8 cellular contexts compared by ENCODE assay signal in genomic region chr3:39148116-39149058, GRCh38. TPM values are rescaled to one million over a fixed set of nuclear protein-coding genes. Genes with fewer than 3 reads are reported as not detected.
A peak's percentile ranks its signal among the peaks of the same experiment; 100 is the strongest.
DNase-seq lines count a peak whose midpoint lies in the region; ATAC-seq lines count a peak whose summit lies in the region.

No MANE protein-coding gene starts in this region.

- POLR2A ChIA-PET in activated naive CD8-positive, alpha-beta T cell treated with anti-CD3 and anti-CD28 coated beads, Interleukin-2, amount 10 ng/mL, durations not matched to agents 7 days and 5 days (lab: Charles Lee), result interaction anchor here (0.6 to 3.4 kb wide), 7 partner anchors 21 to 140 kb away, joined by 3 to 17 read pairs (median 4); partner anchors contain the start of genes GORASP1 and TTC21A

- H3K4me1 Mint-ChIP-seq in activated naive CD8-positive, alpha-beta T cell treated with anti-CD3 and anti-CD28 coated beads, Interleukin-2, amount 10 ng/mL, durations not matched to agents 7 days and 5 days, result peaks cover 65% of the 10 kb centered on the region

- H3K36me3 ChIP-seq in thymus (ENCODE audit: control insufficient read depth, insufficient read depth), result peaks cover 28% of the 10 kb centered on the region

- H3K9me3 Mint-ChIP-seq in activated naive CD8-positive, alpha-beta T cell treated with anti-CD3 and anti-CD28 coated beads, Interleukin-2, amount 10 ng/mL, durations not matched to agents 7 days and 5 days, result no peaks in the 10 kb centered on the region

- WGBS in thymus, result 20% methylated on average over 14 of the region's 14 CpGs

- peak overlapping the region; percentile 96 for H3K4me3 Mint-ChIP-seq in activated naive CD8-positive, alpha-beta T cell treated with anti-CD3 and anti-CD28 coated beads, Interleukin-2, amount 10 ng/mL, durations not matched to agents 7 days and 5 days

- DNase-seq in EH (ENCODE audit: low read depth) (peak; percentile 53), Kasumi-1 (lab: John Stamatoyannopoulos, UW) (peak; percentile 78 to 81), kidney tubule cell (ENCODE audit: low spot score) (peak; percentile 33), HT-29 (ENCODE audit: low spot score) (no peak), DMS153 treated with DMSO at 0.1 percent for 48 hours (lab: John Stamatoyannopoulos, UW; ENCODE audit: unreplicated experiment) (no peak)
- peak; percentile 60 for DNase-seq in activated naive CD8-positive, alpha-beta T cell treated with anti-CD3 and anti-CD28 coated beads, Interleukin-2, amount 10 ng/mL, durations not matched to agents 7 days and 5 days

- H3K4me1 ChIP-seq in thymus (ENCODE audit: control insufficient read depth, insufficient read depth, low read length), result peaks cover 44% of the 10 kb centered on the region

- peak; percentile 32 for ATAC-seq in GM19452 (IDR thresholded peaks at IDR 0.05; ENCODE audit: unreplicated experiment)
- ATAC-seq in activated naive CD8-positive, alpha-beta T cell treated with anti-CD3 and anti-CD28 coated beads, Interleukin-2, amount 10 ng/mL, durations not matched to agents 7 days and 5 days (ENCODE audit: low read depth), result peak; percentile 12

- H3K27ac Mint-ChIP-seq in activated naive CD8-positive, alpha-beta T cell treated with anti-CD3 and anti-CD28 coated beads, Interleukin-2, amount 10 ng/mL, durations not matched to agents 7 days and 5 days, result peak overlapping the region; percentile 97

- peaks cover 24% of the 10 kb centered on the region for H3K36me3 Mint-ChIP-seq in activated naive CD8-positive, alpha-beta T cell treated with anti-CD3 and anti-CD28 coated beads, Interleukin-2, amount 10 ng/mL, durations not matched to agents 7 days and 5 days

- H3K4me3 ChIP-seq in thymus (ENCODE audit: low read length), result peak overlapping the region; percentile 50

- no peaks in the 10 kb centered on the region for H3K27me3 ChIP-seq in thymus (ENCODE audit: control insufficient read depth, insufficient read depth)

- no peaks in the 10 kb centered on the region for H3K9me3 ChIP-seq in thymus (ENCODE audit: control insufficient read depth)

- H3K27me3 Mint-ChIP-seq in activated naive CD8-positive, alpha-beta T cell treated with anti-CD3 and anti-CD28 coated beads, Interleukin-2, amount 10 ng/mL, durations not matched to agents 7 days and 5 days, result no peaks in the 10 kb centered on the region

- H3K27ac ChIP-seq in thymus (ENCODE audit: low read depth), result peak overlapping the region; percentile 89

RNA-seq across cellular contexts. Expression of gene CSRNP1, which starts 5.0 kb away (rescaled TPM):
- 10 to 100 TPM; 15.8 to 16.5 TPM for total RNA-seq in activated naive CD8-positive, alpha-beta T cell treated with anti-CD3 and anti-CD28 coated beads, Interleukin-2, amount 10 ng/mL, durations not matched to agents 7 days and 5 days
- 26.1 TPM for polyA plus RNA-seq in thymus
- 53.6 and 55.3 TPM in 2 replicates for total RNA-seq in HT-29 (2014; rRNA removed; shearing (Covaris generic))

RNA-seq across cellular contexts. Expression of gene TTC21A, which starts 40.9 kb away (rescaled TPM):
- 1 to 10 TPM; 2.7 to 4.5 TPM for total RNA-seq in activated naive CD8-positive, alpha-beta T cell treated with anti-CD3 and anti-CD28 coated beads, Interleukin-2, amount 10 ng/mL, durations not matched to agents 7 days and 5 days
- polyA plus RNA-seq in thymus, result 12.3 TPM
- total RNA-seq in HT-29 (2014; rRNA removed; shearing (Covaris generic)), result 1.6 and 2.1 TPM in 2 replicates

RNA-seq across cellular contexts. Expression of gene GORASP1, which starts 41.0 kb away (rescaled TPM):
- 10 to 100 TPM; 25.1 to 28.1 TPM for total RNA-seq in activated naive CD8-positive, alpha-beta T cell treated with anti-CD3 and anti-CD28 coated beads, Interleukin-2, amount 10 ng/mL, durations not matched to agents 7 days and 5 days
- 26.2 TPM for polyA plus RNA-seq in thymus
- 66.5 and 67.1 TPM in 2 replicates for total RNA-seq in HT-29 (2014; rRNA removed; shearing (Covaris generic))

RNA-seq across cellular contexts. Expression of gene XIRP1, which starts 44.0 kb away (rescaled TPM):
- total RNA-seq in activated naive CD8-positive, alpha-beta T cell treated with anti-CD3 and anti-CD28 coated beads, Interleukin-2, amount 10 ng/mL, durations not matched to agents 7 days and 5 days, result not detected
- polyA plus RNA-seq in thymus, result 1.1 TPM
- total RNA-seq in HT-29 (2014; rRNA removed; shearing (Covaris generic)), result not detected in 2 replicates

Comparison
In these comparisons a context has a peak if more than half of its experiments do, and no peak if none do; other contexts are left out.
1. DNase-seq: peak in EH (single experiment), Kasumi-1 (2 of 2), activated naive CD8-positive, alpha-beta T cell treated with anti-CD3 and anti-CD28 coated beads, Interleukin-2, amount 10 ng/mL, durations not matched to agents 7 days and 5 days (single experiment) and kidney tubule cell (single experiment); none in HT-29 (single experiment) and DMS153 treated with DMSO at 0.1 percent for 48 hours (single experiment).